Comparison of ENCODE assay signal across 27 cellular contexts in the genomic region with DNA sequence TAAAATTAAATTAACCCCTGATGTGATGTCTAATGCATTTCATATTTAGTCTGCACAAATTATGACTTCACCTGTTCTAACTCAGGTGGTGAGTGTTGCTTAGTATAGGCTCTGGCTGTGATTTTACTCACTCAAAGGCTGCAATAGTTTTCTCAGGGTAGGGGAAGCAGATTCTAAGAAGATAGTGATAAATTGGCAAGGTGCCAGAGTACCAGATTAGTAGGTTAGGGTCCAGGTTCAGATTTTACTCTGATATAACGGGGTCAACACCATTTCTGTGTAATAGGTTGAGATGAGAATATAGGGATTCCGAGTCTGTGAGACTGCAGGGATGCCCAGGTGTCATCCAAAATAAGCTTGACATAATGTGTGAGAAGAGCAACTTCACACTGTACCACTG.
"Had no signal": no experiment of that assay in that cellular context is flagged by ENCODE, and none has a peak within 500 bp of the region (broad histone marks: within the 10 kb centered on the region; RNA-seq: fewer than 3 reads in every experiment).

No MANE protein-coding gene starts in this region.

- H3K27me3 ChIP-seq: stomach, suprapubic skin, testis, thyroid gland, tibial artery, tibial nerve, transverse colon, upper lobe of left lung, upper lobe of right lung, uterus, vagina had no signal

- DNase-seq: stimulated activated CD4-positive, alpha-beta T cell treated with anti-CD3 and anti-CD28 coated beads, Interleukin-2, amount 100 ng/mL, for 48 hours; stimulated activated CD4-positive, alpha-beta T cell treated with anti-CD3 and anti-CD28 coated beads, Interleukin-4, amount 100 ng/mL, for 1 hour; stimulated activated CD4-positive, alpha-beta T cell treated with anti-CD3 and anti-CD28 coated beads, Interleukin-4, amount 100 ng/mL, for 24 hours; stimulated activated CD4-positive, alpha-beta T cell treated with anti-CD3 and anti-CD28 coated beads, Interleukin-4, amount 100 ng/mL, for 4 hours; stimulated activated CD8-positive, alpha-beta memory T cell treated with anti-CD3 and anti-CD28 coated beads, Interleukin-4, amount 100 ng/mL, for 48 hours; stimulated activated naive B cell treated with anti-CD40 and anti-IgM and Interleukin-4, amounts not matched to agents 10 μg/mL and 1 μg/mL and 100 μg/mL, for 72 hours; stimulated activated naive CD4-positive, alpha-beta T cell; stimulated activated naive CD4-positive, alpha-beta T cell treated with Interleukin-2 at 50 U/mL for 16 hours; stimulated activated naive CD8-positive, alpha-beta T cell treated with anti-CD3 and anti-CD28 coated beads, Interleukin-15, amount 100 ng/mL, for 72 hours; stimulated activated naive CD8-positive, alpha-beta T cell treated with anti-CD3 and anti-CD28 coated beads, Interleukin-15, Interleukin-2, amounts not matched to agents 100 U/mL and 50 U/mL, for 24 hours; stomach; substantia nigra; testis; thyroid gland; tibial artery; transverse colon; trophoblast cell; upper lobe of left lung; upper lobe of right lung; uterus had no signal

- FAIRE-seq: urothelium cell line had no signal

- H3K4me3 ChIP-seq: stomach, suprapubic skin, testis, thoracic aorta, thyroid gland, tibial artery, tibial nerve, transverse colon, upper lobe of left lung, upper lobe of right lung, uterus, vagina had no signal

- H3K27ac ChIP-seq: stomach, suprapubic skin, testis, thoracic aorta, thyroid gland, tibial artery, tibial nerve, transverse colon, upper lobe of left lung, upper lobe of right lung, uterus, vagina had no signal

- H3K9me3 ChIP-seq: stomach, suprapubic skin, testis, thoracic aorta, thyroid gland, tibial artery, tibial nerve, transverse colon, upper lobe of left lung, upper lobe of right lung, uterus, vagina had no signal

- H3K36me3 ChIP-seq: stomach, suprapubic skin, thoracic aorta, thyroid gland, tibial artery, tibial nerve, transverse colon, upper lobe of left lung, upper lobe of right lung, uterus, vagina had no signal

- ATAC-seq: stimulated activated effector memory CD8-positive, alpha-beta T cell treated with anti-CD3 and anti-CD28 coated beads, Interleukin-12 subunit alpha, Interleukin-12 subunit beta, amount 100 ng/mL, for 72 hours; stimulated activated memory B cell treated with anti-CD40 and anti-IgM and Interleukin-4, amounts not matched to agents 10 μg/mL and 1 μg/mL and 100 μg/mL, for 72 hours; stimulated activated naive B cell treated with anti-CD40 and anti-IgM and Interleukin-4, amounts not matched to agents 10 μg/mL and 1 μg/mL and 100 μg/mL, for 72 hours; stimulated activated naive CD8-positive, alpha-beta T cell treated with anti-CD3 and anti-CD28 coated beads, Interleukin-15, amount 100 ng/mL, for 72 hours; stimulated activated naive CD8-positive, alpha-beta T cell treated with anti-CD3 and anti-CD28 coated beads, Interleukin-15, Interleukin-2, amounts not matched to agents 100 U/mL and 50 U/mL, for 24 hours; upper lobe of right lung had no signal

- H3K4me1 ChIP-seq: stomach, suprapubic skin, testis, thyroid gland, tibial artery, tibial nerve, transverse colon, upper lobe of left lung, upper lobe of right lung, uterus, vagina had no signal
